9 cellular contexts compared by ENCODE assay signal in genomic region chr17:2749784-2750181, GRCh38. TPM values are rescaled to one million over a fixed set of nuclear protein-coding genes. Genes with fewer than 3 reads are reported as not detected.
DNase-seq lines count a peak whose midpoint lies in the region; FAIRE-seq and TF ChIP-seq lines count a peak whose summit lies in the region.
"Had no signal": no experiment of that assay in that cellular context is flagged by ENCODE, and none has a peak within 500 bp of the region (broad histone marks: within the 10 kb centered on the region; RNA-seq: fewer than 3 reads in every experiment).

No MANE protein-coding gene starts in this region.

- CTCF ChIA-PET in OCI-LY7 (lab: Charles Lee; ENCODE audit: unreplicated experiment): no interaction called here

- TF ChIP-seq CTCF in kidney (IDR thresholded peaks at IDR 0.05; ENCODE audit: borderline replicate concordance, extremely low read depth, insufficient read depth): no peak
- TF ChIP-seq CTCF in OCI-LY7 (conservative IDR thresholded peaks at IDR 0.05; ENCODE audit: low read length): no peak

- POLR2A ChIA-PET in OCI-LY7 (lab: Charles Lee): no interaction called here

- no peak for TF ChIP-seq POLR2A in GM12891 (IDR thresholded peaks at IDR 0.05; ENCODE audit: low read depth, low read length)

- DNase-seq in GM12891 (ENCODE audit: insufficient read length, low spot score) (peak; percentile 94), NCI-H146 treated with DMSO at 0.1 percent for 48 hours (lab: John Stamatoyannopoulos, UW; ENCODE audit: unreplicated experiment) (peak; percentile 42), kidney (peak; percentile 89), OCI-LY7 (ENCODE audit: low spot score) (no peak), NCI-H2107 (lab: John Stamatoyannopoulos, UW) (no peak)
- DNase-seq in activated CD4-positive, alpha-beta T cell treated with anti-CD3 and anti-CD28 coated beads for 24 hours (ENCODE audit: low read depth in 2 of 2): peak; percentile 58
- peak; percentile 68 for DNase-seq in central memory CD4-positive, alpha-beta T cell
- DNase-seq in stimulated activated CD4-positive, alpha-beta T cell treated with anti-CD3 and anti-CD28 coated beads, Interleukin-1b, Interleukin-23, amount 100 ng/mL, for 4 hours (ENCODE audit: low read depth in 2 of 2): peak; percentile 50 to 69

- no peak overlapping the region for H3K9ac ChIP-seq in kidney (ENCODE audit: low read length in 2 of 2)

- H3K4me3 ChIP-seq in kidney (ENCODE audit: low read length in 2 of 2) (no peak overlapping the region), OCI-LY7 (ENCODE audit: low read depth, low read length, poor library complexity, severe bottlenecking) (no peak overlapping the region)

- intact Hi-C loops in kidney (cut with DNase I) (no loop called here), OCI-LY7 (cut with micrococcal nuclease; ENCODE audit: unreplicated experiment) (no loop called here)

- peak; percentile 95 for FAIRE-seq in GM12891 (lab: Jason Lieb, UNC)
- FAIRE-seq in kidney (lab: Jason Lieb, UNC): no peak
- FAIRE-seq: TTC549 had no signal

- no peaks in the 10 kb centered on the region for H4K20me1 ChIP-seq in OCI-LY7 (ENCODE audit: insufficient read depth, low read length)

- no peak overlapping the region for H3K4me2 ChIP-seq in OCI-LY7 (ENCODE audit: low read length)

- no peaks in the 10 kb centered on the region for H3K9me2 ChIP-seq in OCI-LY7 (ENCODE audit: insufficient read depth, low read length)

- no peaks in the 10 kb centered on the region for H3K79me2 ChIP-seq in OCI-LY7 (ENCODE audit: insufficient read depth, low read depth, low read length)

- no TSS peak for BruUV-seq in OCI-LY7 (replicated peaks; lab: Mats Ljungman, UMichigan)

- H3K36me3 ChIP-seq in kidney (ENCODE audit: control insufficient read depth in 1 of 2, insufficient read depth in 2 of 2, low read length in 2 of 2) (no peaks in the 10 kb centered on the region), OCI-LY7 (ENCODE audit: insufficient read depth, low read length) (no peaks in the 10 kb centered on the region)

- no peaks in the 10 kb centered on the region for H3K4me1 ChIP-seq in kidney (ENCODE audit: control insufficient read depth in 1 of 2, insufficient read depth in 1 of 2, low read depth in 1 of 2, low read length in 2 of 2)
- no peaks in the 10 kb centered on the region for H3K4me1 ChIP-seq in OCI-LY7 (ENCODE audit: insufficient read depth, low read length, poor library complexity, severe bottlenecking)

- H3K9me3 ChIP-seq in kidney (ENCODE audit: control insufficient read depth in 1 of 2, low read length in 2 of 2) (no peaks in the 10 kb centered on the region), OCI-LY7 (ENCODE audit: low read length) (no peaks in the 10 kb centered on the region)

- H3K27ac ChIP-seq in kidney (ENCODE audit: low read depth in 2 of 2, low read length in 2 of 2) (no peak overlapping the region), OCI-LY7 (ENCODE audit: low read depth, low read length, poor library complexity, severe bottlenecking) (no peak overlapping the region)

- H2AFZ ChIP-seq in OCI-LY7 (ENCODE audit: low read length): no peak overlapping the region

TF ChIP-seq in GM12891, 5 proteins besides CTCF, POLR2A, EP300 and RAD21:
- TF ChIP-seq POLR2AphosphoS5 (IDR thresholded peaks at IDR 0.05; ENCODE audit: low read depth, low read length): no peak
- TF ChIP-seq PAX5 (IDR thresholded peaks at IDR 0.05; ENCODE audit: insufficient read depth, low read length, severe bottlenecking): no peak
- TF ChIP-seq POU2F2 (IDR thresholded peaks at IDR 0.05; ENCODE audit: low read depth, low read length): no peak
- no peak for TF ChIP-seq TAF1 (IDR thresholded peaks at IDR 0.05; ENCODE audit: low read depth, low read length)
- TF ChIP-seq SPI1 (IDR thresholded peaks at IDR 0.05; ENCODE audit: low read depth, low read length): no peak

RNA-seq across cellular contexts. Expression of gene CCDC92B, which starts 0.3 kb away (rescaled TPM):
- not detected for polyA plus RNA-seq in GM12891 (2012; ENCODE audit: low read depth, missing spikeins)
- total RNA-seq in kidney (1.0 TPM), OCI-LY7 (2022) (not detected in 2 replicates)
- polyA plus RNA-seq in kidney (ENCODE audit: insufficient read depth, low read depth, low replicate concordance): 0.11 TPM
- total RNA-seq in OCI-LY7 (2014; rRNA removed; shearing (Covaris generic)): not detected in 2 replicates

RNA-seq across cellular contexts. Expression of gene CLUH, which starts 38.2 kb away (rescaled TPM):
- 36.3 TPM for polyA plus RNA-seq in GM12891 (2012; ENCODE audit: low read depth, missing spikeins)
- total RNA-seq in kidney (93.1 TPM), OCI-LY7 (2022) (122 and 132 TPM in 2 replicates)
- polyA plus RNA-seq in kidney (ENCODE audit: insufficient read depth, low read depth, low replicate concordance): 49.5 TPM
- total RNA-seq in OCI-LY7 (2014; rRNA removed; shearing (Covaris generic)): 85.2 and 96.3 TPM in 2 replicates

RNA-seq across cellular contexts. Expression of gene RAP1GAP2, which starts 46.5 kb away (rescaled TPM):
- 0.69 TPM for polyA plus RNA-seq in GM12891 (2012; ENCODE audit: low read depth, missing spikeins)
- total RNA-seq in kidney: 46.2 TPM
- polyA plus RNA-seq in kidney (ENCODE audit: insufficient read depth, low read depth, low replicate concordance): 6.8 TPM
- 10.9 and 11.3 TPM in 2 replicates for total RNA-seq in OCI-LY7 (2014; rRNA removed; shearing (Covaris generic))
- 23.8 and 28.2 TPM in 2 replicates for total RNA-seq in OCI-LY7 (2022)

Comparison
In these comparisons a context has a peak if more than half of its experiments do, and no peak if none do; other contexts are left out.
1. DNase-seq: peak in GM12891 (single experiment), NCI-H146 treated with DMSO at 0.1 percent for 48 hours (single experiment), activated CD4-positive, alpha-beta T cell treated with anti-CD3 and anti-CD28 coated beads for 24 hours (2 of 2), central memory CD4-positive, alpha-beta T cell (single experiment), kidney (single experiment) and stimulated activated CD4-positive, alpha-beta T cell treated with anti-CD3 and anti-CD28 coated beads, Interleukin-1b, Interleukin-23, amount 100 ng/mL, for 4 hours (2 of 2); none in OCI-LY7 (single experiment) and NCI-H2107 (single experiment).